Comparison of ENCODE assay signal across 20 cellular contexts in the genomic region with DNA sequence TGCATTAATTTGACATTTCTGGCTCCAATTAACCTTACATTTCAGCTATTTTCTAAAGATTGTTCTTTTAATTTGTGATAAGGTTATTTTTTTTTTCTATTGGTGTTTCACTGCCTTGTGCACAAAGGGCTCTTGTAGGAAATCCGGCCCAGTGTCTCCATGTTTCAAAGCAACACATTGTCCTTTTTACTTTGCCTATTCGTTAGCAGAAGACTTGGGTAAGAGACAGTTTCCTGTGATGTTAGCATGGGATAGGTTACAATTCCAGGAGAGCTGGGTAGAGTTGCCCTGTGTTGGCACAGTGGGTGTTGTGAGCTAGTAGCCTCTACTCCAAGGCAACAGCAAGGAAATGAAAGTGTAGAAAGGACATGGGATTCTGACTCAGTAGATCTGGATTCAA.
"Had no signal": no experiment of that assay in that cellular context is flagged by ENCODE, and none has a peak within 500 bp of the region (broad histone marks: within the 10 kb centered on the region; RNA-seq: fewer than 3 reads in every experiment).

No MANE protein-coding gene starts in this region.

- H3K4me1 Mint-ChIP-seq: mesothelial cell of epicardium, naive B cell had no signal

- H3K27me3 ChIP-seq: colonic mucosa, esophagus muscularis mucosa had no signal

- H3K4me3 Mint-ChIP-seq: mesothelial cell of epicardium, naive B cell had no signal

- DNase-seq: colonic mucosa; dermis blood vessel endothelial cell; dorsolateral prefrontal cortex; effector CD4-positive, alpha-beta T cell; effector memory CD4-positive, alpha-beta T cell; foreskin keratinocyte; gastrocnemius medialis; glutamatergic neuron; head of caudate nucleus; heart right ventricle; hippocampal formation; left cardiac atrium; left lung; left ventricle myocardium superior; lower lobe of right lung; mesenchymal stem cell; mucosa of descending colon; naive B cell had no signal

- H3K36me3 Mint-ChIP-seq: mesothelial cell of epicardium, naive B cell had no signal

- ATAC-seq: foreskin keratinocyte, gastrocnemius medialis, heart right ventricle, left cardiac atrium, left lung, left ventricle myocardium superior, lower lobe of right lung, mucosa of descending colon had no signal

- H3K27ac ChIP-seq: colonic mucosa, dorsolateral prefrontal cortex, esophagus muscularis mucosa, foreskin keratinocyte, gastrocnemius medialis, heart right ventricle, left lung, lower lobe of right lung had no signal

- H3K36me3 ChIP-seq: colonic mucosa, esophagus muscularis mucosa, gastrocnemius medialis, heart right ventricle, left lung, lower lobe of right lung had no signal

- H3K4me1 ChIP-seq: colonic mucosa, foreskin keratinocyte, gastrocnemius medialis, heart right ventricle, left lung, lower lobe of right lung had no signal

- H3K9me3 Mint-ChIP-seq: mesothelial cell of epicardium had no signal

- H3K27ac Mint-ChIP-seq: mesothelial cell of epicardium had no signal

- H3K4me3 ChIP-seq: colonic mucosa, dorsolateral prefrontal cortex, esophagus muscularis mucosa, gastrocnemius medialis, heart right ventricle, left lung, lower lobe of right lung, mucosa of descending colon had no signal
